Comparison of ENCODE assay signal across 19 cellular contexts in genomic region chr4:40455340-40455902, GRCh38.
DNase-seq lines count a peak whose midpoint lies in the region; TF ChIP-seq lines count a peak whose summit lies in the region.
"Had no signal": no experiment of that assay in that cellular context is flagged by ENCODE, and none has a peak within 500 bp of the region (broad histone marks: within the 10 kb centered on the region; RNA-seq: fewer than 3 reads in every experiment).

No MANE protein-coding gene starts in this region.

- H3K36me3 ChIP-seq in stomach (peaks cover 0 to 5% (median 2%) of the 10 kb centered on the region in 4 donors), tibial nerve (no peaks in the 10 kb centered on the region)
- H3K36me3 ChIP-seq: heart right ventricle, SJCRH30, tibial artery had no signal

- H3K27me3 Mint-ChIP-seq in nephron progenitor cell (ENCODE audit: low read depth, poor library complexity) = peaks cover 3% of the 10 kb centered on the region
- H3K27me3 Mint-ChIP-seq: activated CD4-positive, alpha-beta T cell treated with anti-CD3 and anti-CD28 coated beads, Interleukin-2, amount 10 ng/mL, durations not matched to agents 7 days and 5 days; activated naive CD4-positive, alpha-beta T cell treated with anti-CD3 and anti-CD28 coated beads, Interleukin-2, amount 10 ng/mL, durations not matched to agents 7 days and 5 days had no signal

- no peaks in the 10 kb centered on the region for H3K9me3 ChIP-seq in stomach
- no peaks in the 10 kb centered on the region for H3K9me3 ChIP-seq in tibial nerve
- H3K9me3 ChIP-seq: heart right ventricle, SJCRH30, tibial artery had no signal

- H3K9me3 Mint-ChIP-seq in nephron progenitor cell = no peaks in the 10 kb centered on the region
- H3K9me3 Mint-ChIP-seq: activated CD4-positive, alpha-beta T cell treated with anti-CD3 and anti-CD28 coated beads, Interleukin-2, amount 10 ng/mL, durations not matched to agents 7 days and 5 days; activated naive CD4-positive, alpha-beta T cell treated with anti-CD3 and anti-CD28 coated beads, Interleukin-2, amount 10 ng/mL, durations not matched to agents 7 days and 5 days had no signal

- no peaks in the 10 kb centered on the region for H3K27me3 ChIP-seq in stomach
- H3K27me3 ChIP-seq in tibial nerve = no peaks in the 10 kb centered on the region
- H3K27me3 ChIP-seq: dorsolateral prefrontal cortex, SJCRH30, tibial artery had no signal

- H3K27ac Mint-ChIP-seq in nephron progenitor cell = no peak overlapping the region
- H3K27ac Mint-ChIP-seq: activated CD4-positive, alpha-beta T cell treated with anti-CD3 and anti-CD28 coated beads, Interleukin-2, amount 10 ng/mL, durations not matched to agents 7 days and 5 days; activated naive CD4-positive, alpha-beta T cell treated with anti-CD3 and anti-CD28 coated beads, Interleukin-2, amount 10 ng/mL, durations not matched to agents 7 days and 5 days had no signal

- H3K4me3 Mint-ChIP-seq in nephron progenitor cell = no peak overlapping the region
- H3K4me3 Mint-ChIP-seq: activated CD4-positive, alpha-beta T cell treated with anti-CD3 and anti-CD28 coated beads, Interleukin-2, amount 10 ng/mL, durations not matched to agents 7 days and 5 days; activated naive CD4-positive, alpha-beta T cell treated with anti-CD3 and anti-CD28 coated beads, Interleukin-2, amount 10 ng/mL, durations not matched to agents 7 days and 5 days had no signal

- H3K4me1 ChIP-seq in stomach (peaks cover 30 to 90% (median 61%) of the 10 kb centered on the region in 4 donors), tibial nerve (no peaks in the 10 kb centered on the region)
- H3K4me1 ChIP-seq: SJCRH30, tibial artery had no signal

- intact Hi-C loops in stomach (cut with DNase I; ENCODE audit: low total_unique reads) = no loop called here

- no peaks in the 10 kb centered on the region for H3K36me3 Mint-ChIP-seq in nephron progenitor cell (ENCODE audit: low read depth)

- H3K4me1 Mint-ChIP-seq in nephron progenitor cell = peaks cover 4% of the 10 kb centered on the region

- peak; percentile 29 for DNase-seq in NCI-H2029 (lab: John Stamatoyannopoulos, UW)
- DNase-seq in NCI-H2029 treated with DMSO at 0.1 percent for 48 hours (lab: John Stamatoyannopoulos, UW) = no peak
- peak; percentile 20 for DNase-seq in kidney glomerular epithelial cell (lab: John Stamatoyannopoulos, UW)
- DNase-seq in stomach = no peak
- no peak for DNase-seq in nephron progenitor cell
- no peak for DNase-seq in DMS79 (lab: John Stamatoyannopoulos, UW)
- DNase-seq in tibial nerve (ENCODE audit: low spot score in 2 of 2) = no peak
- DNase-seq: activated CD4-positive, alpha-beta T cell treated with anti-CD3 and anti-CD28 coated beads, Interleukin-2, amount 10 ng/mL, durations not matched to agents 7 days and 5 days; activated naive CD4-positive, alpha-beta T cell treated with anti-CD3 and anti-CD28 coated beads, Interleukin-2, amount 10 ng/mL, durations not matched to agents 7 days and 5 days; DND-41; dorsolateral prefrontal cortex; heart right ventricle; NCI-H146; NCI-H446 treated with DMSO at 0.1 percent for 48 hours; posterior cingulate gyrus; SJCRH30; tibial artery had no signal

- no peak for TF ChIP-seq POLR2A in stomach (IDR thresholded peaks at IDR 0.05)
- TF ChIP-seq POLR2A in tibial nerve (IDR thresholded peaks at IDR 0.05) = no peak

- 63 to 73% (median 68%) methylated on average over 5 of the region's 5 CpGs for WGBS in stomach, 5 donors
- 92 to 95% methylated on average over 5 of the region's 5 CpGs for WGBS in tibial nerve, 2 donors

- no peak overlapping the region for H3K4me3 ChIP-seq in stomach
- H3K4me3 ChIP-seq in tibial nerve = no peak overlapping the region
- H3K4me3 ChIP-seq: dorsolateral prefrontal cortex, heart right ventricle, SJCRH30, tibial artery had no signal

- TF ChIP-seq EP300 in stomach (IDR thresholded peaks at IDR 0.05) = no peak
- no peak for TF ChIP-seq EP300 in tibial nerve (IDR thresholded peaks at IDR 0.05)

- H3K27ac ChIP-seq in VCaP = peak overlapping the region; percentile 58
- H3K27ac ChIP-seq in stomach = peak overlapping the region; percentile 13 to 58 (median 13)
- no peak overlapping the region for H3K27ac ChIP-seq in tibial nerve
- H3K27ac ChIP-seq: C4-2B, dorsolateral prefrontal cortex, heart right ventricle, SJCRH30, tibial artery had no signal

- TF ChIP-seq CTCF in VCaP (conservative IDR thresholded peaks at IDR 0.05) = no peak
- no peak for TF ChIP-seq CTCF in stomach (IDR thresholded peaks at IDR 0.05)
- no peak for TF ChIP-seq CTCF in nephron progenitor cell (IDR thresholded peaks at IDR 0.05)
- no peak for TF ChIP-seq CTCF in tibial nerve (IDR thresholded peaks at IDR 0.05)

Comparison
In these comparisons a context has a peak if more than half of its experiments do, and no peak if none do; other contexts are left out.
1. DNase-seq: peak in NCI-H2029 (single experiment) and kidney glomerular epithelial cell (single experiment); none in NCI-H2029 treated with DMSO at 0.1 percent for 48 hours (single experiment), stomach (single experiment), nephron progenitor cell (single experiment), DMS79 (single experiment) and tibial nerve (0 of 2).
2. H3K27ac ChIP-seq: peak in VCaP (single experiment) and stomach (5 of 5); none in tibial nerve (0 of 4).